8 cellular contexts compared by ENCODE assay signal in genomic region chr16:84600343-84601229, GRCh38. TPM values are rescaled to one million over a fixed set of nuclear protein-coding genes. Genes with fewer than 3 reads are reported as not detected.
DNase-seq lines count a peak whose midpoint lies in the region; ATAC-seq and TF ChIP-seq lines count a peak whose summit lies in the region.

No MANE protein-coding gene starts in this region.

- H3K36me3 Mint-ChIP-seq in activated CD8-positive, alpha-beta memory T cell treated with anti-CD3 and anti-CD28 coated beads, Interleukin-2, amount 10 ng/mL, durations not matched to agents 7 days and 5 days: peaks cover 75% of the 10 kb centered on the region

- peaks cover 31% of the 10 kb centered on the region for H3K79me2 ChIP-seq in OCI-LY1 (ENCODE audit: insufficient read depth, low read length)

- H3K9me2 ChIP-seq in OCI-LY1 (ENCODE audit: low read depth, low read length): no peaks in the 10 kb centered on the region

- peaks cover 10% of the 10 kb centered on the region for H3F3A ChIP-seq in OCI-LY1 (ENCODE audit: insufficient read depth, low read length)

- H3K36me3 ChIP-seq in OCI-LY1 (ENCODE audit: insufficient read depth, low read length): peaks cover 27% of the 10 kb centered on the region; the same call in 1 of the 2 replicates

- CTCF ChIA-PET in activated CD8-positive, alpha-beta memory T cell treated with anti-CD3 and anti-CD28 coated beads, Interleukin-2, amount 10 ng/mL, durations not matched to agents 7 days and 5 days (lab: Charles Lee): interaction anchor here (0.5 to 8.3 kb wide), 17 partner anchors 7 to 643 kb away, joined by 3 to 88 read pairs (median 5); partner anchors contain the start of genes COTL1 and MEAK7

- H3K27me3 ChIP-seq in OCI-LY1 (ENCODE audit: insufficient read depth, low read length): no peaks in the 10 kb centered on the region

- H3K4me3 ChIP-seq in OCI-LY1 (ENCODE audit: low read depth, low read length, poor library complexity, severe bottlenecking): peak overlapping the region; percentile 52
- no peak overlapping the region for H3K4me3 ChIP-seq in coronary artery

- no peaks in the 10 kb centered on the region for H3K9me3 Mint-ChIP-seq in activated CD8-positive, alpha-beta memory T cell treated with anti-CD3 and anti-CD28 coated beads, Interleukin-2, amount 10 ng/mL, durations not matched to agents 7 days and 5 days (ENCODE audit: low read depth)

- H3K9ac ChIP-seq in OCI-LY1 (ENCODE audit: low read length): peak overlapping the region; percentile 75

- peak overlapping the region; percentile 98 for H3K27ac ChIP-seq in OCI-LY1 (ENCODE audit: low read depth, low read length, poor library complexity, severe bottlenecking)
- H3K27ac ChIP-seq in coronary artery: peak overlapping the region; percentile 48 to 72

- peak; percentile 74 for DNase-seq in activated CD8-positive, alpha-beta memory T cell treated with anti-CD3 and anti-CD28 coated beads, Interleukin-2, amount 10 ng/mL, durations not matched to agents 7 days and 5 days
- no peak for DNase-seq in activated CD8-positive, alpha-beta memory T cell treated with anti-CD3 and anti-CD28 coated beads, Interleukin-2, amount 50 U/mL, for 48 hours
- DNase-seq in coronary artery (ENCODE audit: low spot score) (no peak), pons (ENCODE audit: low spot score) (peak; percentile 54), NCI-H345 treated with DMSO at 0.1 percent for 48 hours (lab: John Stamatoyannopoulos, UW; ENCODE audit: unreplicated experiment) (no peak), NCI-H510A (lab: John Stamatoyannopoulos, UW) (no peak)

- H3K27me3 Mint-ChIP-seq in activated CD8-positive, alpha-beta memory T cell treated with anti-CD3 and anti-CD28 coated beads, Interleukin-2, amount 10 ng/mL, durations not matched to agents 7 days and 5 days: no peaks in the 10 kb centered on the region

- no peaks in the 10 kb centered on the region for H3K9me3 ChIP-seq in OCI-LY1 (ENCODE audit: low read length)

- peaks cover 97% of the 10 kb centered on the region for H3K4me1 ChIP-seq in OCI-LY1 (ENCODE audit: insufficient read depth, low read length, severe bottlenecking)

- peak overlapping the region; percentile 79 for H3K4me2 ChIP-seq in OCI-LY1 (ENCODE audit: low read length)

- H2AFZ ChIP-seq in OCI-LY1 (ENCODE audit: low read length): no peak overlapping the region

- no peaks in the 10 kb centered on the region for H4K20me1 ChIP-seq in OCI-LY1 (ENCODE audit: insufficient read depth, low read length)

- peak; percentile 60 for ATAC-seq in activated CD8-positive, alpha-beta memory T cell treated with anti-CD3 and anti-CD28 coated beads, Interleukin-2, amount 10 ng/mL, durations not matched to agents 7 days and 5 days
- ATAC-seq in HG02852 (IDR thresholded peaks at IDR 0.05; ENCODE audit: unreplicated experiment): peak; percentile 65

- H3K4me1 Mint-ChIP-seq in activated CD8-positive, alpha-beta memory T cell treated with anti-CD3 and anti-CD28 coated beads, Interleukin-2, amount 10 ng/mL, durations not matched to agents 7 days and 5 days: peaks cover 88% of the 10 kb centered on the region

- TF ChIP-seq CTCF in OCI-LY1 (IDR thresholded peaks at IDR 0.05; ENCODE audit: low read length): no peak
- TF ChIP-seq CTCF in coronary artery (IDR thresholded peaks at IDR 0.05): no peak

- H3K4me3 Mint-ChIP-seq in activated CD8-positive, alpha-beta memory T cell treated with anti-CD3 and anti-CD28 coated beads, Interleukin-2, amount 10 ng/mL, durations not matched to agents 7 days and 5 days: peak overlapping the region; percentile 77

- H3K27ac Mint-ChIP-seq in activated CD8-positive, alpha-beta memory T cell treated with anti-CD3 and anti-CD28 coated beads, Interleukin-2, amount 10 ng/mL, durations not matched to agents 7 days and 5 days: peak overlapping the region; percentile 97

RNA-seq across cellular contexts. Expression of gene COTL1, which starts 17.3 kb away (rescaled TPM):
- 1,000 to 10,000 TPM; 1,052 to 1,190 TPM for total RNA-seq in activated CD8-positive, alpha-beta memory T cell treated with anti-CD3 and anti-CD28 coated beads, Interleukin-2, amount 10 ng/mL, durations not matched to agents 7 days and 5 days

RNA-seq across cellular contexts. Expression of gene KLHL36, which starts 47.7 kb away (rescaled TPM):
- total RNA-seq in activated CD8-positive, alpha-beta memory T cell treated with anti-CD3 and anti-CD28 coated beads, Interleukin-2, amount 10 ng/mL, durations not matched to agents 7 days and 5 days: 10 to 100 TPM; 38.5 to 44.9 TPM

Comparison
In these comparisons a context has a peak if more than half of its experiments do, and no peak if none do; other contexts are left out.
1. DNase-seq: peak in activated CD8-positive, alpha-beta memory T cell treated with anti-CD3 and anti-CD28 coated beads, Interleukin-2, amount 10 ng/mL, durations not matched to agents 7 days and 5 days (single experiment) and pons (single experiment); none in activated CD8-positive, alpha-beta memory T cell treated with anti-CD3 and anti-CD28 coated beads, Interleukin-2, amount 50 U/mL, for 48 hours (single experiment), coronary artery (single experiment), NCI-H345 treated with DMSO at 0.1 percent for 48 hours (single experiment) and NCI-H510A (single experiment).